8 cellular contexts compared by ENCODE assay signal in genomic region chr19:34772697-34773554, GRCh38. TPM values are rescaled to one million over a fixed set of nuclear protein-coding genes. Genes with fewer than 3 reads are reported as not detected.
A peak's percentile ranks its signal among the peaks of the same experiment; 100 is the strongest.
DNase-seq lines count a peak whose midpoint lies in the region; ATAC-seq and TF ChIP-seq lines count a peak whose summit lies in the region.

ZNF599 (minus strand) TSS chr19:34773215; CDS start chr19:34772841, 374 bp downstream.

- peak within 1 kb of the TSS; percentile 49 for H3K4me3 ChIP-seq in HEK293 (ENCODE audit: low read depth, low read length)

- H3K27me3 Mint-ChIP-seq in progenitor cell of endocrine pancreas = peaks cover 15% of the 10 kb centered on the region

- DNase-seq in GM04504 (ENCODE audit: low read depth) (peak; percentile 61), MV-4-11 (lab: John Stamatoyannopoulos, UW) (peak; percentile 51), SW480 (ENCODE audit: low spot score) (peak; percentile 93), amniotic epithelial cell (ENCODE audit: low read depth) (peak; percentile 88), left ventricle myocardium superior (peak; percentile 95), progenitor cell of endocrine pancreas (ENCODE audit: low spot score, unreplicated experiment) (peak; percentile 77), ureter (ENCODE audit: low spot score) (peak; percentile 92)

- TF ChIP-seq CTCF in HEK293 (tag by site-specific recombination; IDR thresholded peaks at IDR 0.05) (no peak), progenitor cell of endocrine pancreas (IDR thresholded peaks at IDR 0.05; ENCODE audit: unreplicated experiment) (no peak)

- H3K4me3 Mint-ChIP-seq in progenitor cell of endocrine pancreas (ENCODE audit: low read depth) = peak within 1 kb of the TSS; percentile 92

- POLR2A ChIA-PET in HEK293 (lab: Yijun Ruan, JAX) = interaction anchor here (0.7 to 2.4 kb wide), 2 partner anchors 39 to 95 kb away, joined by 3 to 16 read pairs; partner anchors contain the start of genes SCGB2B2, ZNF181 and ZNF302

- peaks cover 9% of the 10 kb centered on the region for H3K4me1 Mint-ChIP-seq in progenitor cell of endocrine pancreas (ENCODE audit: low read depth)

- intact Hi-C loops in left ventricle myocardium superior (cut with micrococcal nuclease) = no loop called here

- H3K36me3 Mint-ChIP-seq in progenitor cell of endocrine pancreas (ENCODE audit: insufficient read depth) = peaks cover 4% of the 10 kb centered on the region

- CTCF ChIA-PET in HEK293 (lab: Yijun Ruan, JAX) = interaction anchor here (0.5 to 2.1 kb wide), 2 partner anchors 134 to 718 kb away, joined by 4 to 7 read pairs; no protein-coding TSS in a partner anchor

- H3K36me3 ChIP-seq in HEK293 (ENCODE audit: control insufficient read depth in 2 of 2, insufficient read depth in 1 of 2, low read length in 2 of 2) = peaks cover 17 to 28% of the 10 kb centered on the region in 2 experiments

- peaks cover 5% of the 10 kb centered on the region; the same call in 1 of the 2 replicates for H3K4me1 ChIP-seq in HEK293 (ENCODE audit: control insufficient read depth, insufficient read depth, low read length)

- peak; percentile 100 for ATAC-seq in left ventricle myocardium superior

- peaks cover 12% of the 10 kb centered on the region for H3K9me3 ChIP-seq in HEK293 (ENCODE audit: control insufficient read depth, insufficient read depth, low read depth, low read length)

- H3K27ac Mint-ChIP-seq in progenitor cell of endocrine pancreas = peak within 1 kb of the TSS; percentile 91

- H3K9me3 Mint-ChIP-seq in progenitor cell of endocrine pancreas (ENCODE audit: low read depth) = peaks cover 3% of the 10 kb centered on the region

- peak within 1 kb of the TSS; percentile 42; the same call in 1 of the 2 replicates for H3K27ac ChIP-seq in HEK293 (ENCODE audit: extremely low read depth, low read depth, low read length)

TF ChIP-seq in HEK293, 187 proteins besides CTCF, POLR2A, EP300 and RAD21 (continues in another document):
- TF ChIP-seq ZNF555 (tag by site-specific recombination; conservative IDR thresholded peaks at IDR 0.05) = no peak
- TF ChIP-seq ZNF621 (tag by site-specific recombination; IDR thresholded peaks at IDR 0.05) = no peak
- TF ChIP-seq HOXC10 (CRISPR knock-in tag; IDR thresholded peaks at IDR 0.05) = no peak
- TF ChIP-seq KLF17 (tag by site-specific recombination; IDR thresholded peaks at IDR 0.05) = peak; percentile 22
- no peak for TF ChIP-seq KLF10 (tag by site-specific recombination; IDR thresholded peaks at IDR 0.05)
- no peak for TF ChIP-seq ZNF830 (tag by site-specific recombination; IDR thresholded peaks at IDR 0.05; ENCODE audit: low read depth)
- TF ChIP-seq SETDB1 (IDR thresholded peaks at IDR 0.05; ENCODE audit: insufficient read length, low read length) = peak; percentile 56
- TF ChIP-seq ZNF677 (tag by site-specific recombination; IDR thresholded peaks at IDR 0.05) = peak; percentile 32; the same call in 1 of the 2 replicates
- TF ChIP-seq ZNF324 (tag by site-specific recombination; IDR thresholded peaks at IDR 0.05) = no peak
- TF ChIP-seq ZBTB26 (tag by site-specific recombination; optimal IDR thresholded peaks at IDR 0.05) = peak; percentile 41
- TF ChIP-seq ZNF558 (tag by site-specific recombination; IDR thresholded peaks at IDR 0.05) = no peak
- peak; percentile 83 for TF ChIP-seq ZNF2 (tag by site-specific recombination; IDR thresholded peaks at IDR 0.05)
- TF ChIP-seq ZNF266 (tag by site-specific recombination; IDR thresholded peaks at IDR 0.05; ENCODE audit: low read depth) = no peak
- no peak for TF ChIP-seq ZNF549 (tag by site-specific recombination; IDR thresholded peaks at IDR 0.05)
- TF ChIP-seq ZNF18 (tag by site-specific recombination; IDR thresholded peaks at IDR 0.05) = no peak
- peak; percentile 9; the same call in 1 of the 2 replicates for TF ChIP-seq ZNF513 (tag by site-specific recombination; IDR thresholded peaks at IDR 0.05)
- no peak for TF ChIP-seq ZNF664 (tag by site-specific recombination; IDR thresholded peaks at IDR 0.05)
- peak; percentile 88; the same call in 1 of the 2 replicates for TF ChIP-seq ZNF777 (tag by site-specific recombination; IDR thresholded peaks at IDR 0.05; ENCODE audit: borderline replicate concordance)
- TF ChIP-seq ZSCAN30 (tag by site-specific recombination; IDR thresholded peaks at IDR 0.05) = 0 out of 2 replicates have a peak, but pooled peaks have one; percentile 33
- TF ChIP-seq ZNF629 (tag by site-specific recombination; IDR thresholded peaks at IDR 0.05) = peak; percentile 58; the same call in 1 of the 2 replicates
- TF ChIP-seq ZBTB11 (tag by site-specific recombination; conservative IDR thresholded peaks at IDR 0.05; ENCODE audit: low read depth) = peak; percentile 94
- TF ChIP-seq ZNF488 (tag by site-specific recombination; IDR thresholded peaks at IDR 0.05) = no peak

RNA-seq across cellular contexts. Expression of gene ZNF599, which starts in this region (rescaled TPM):
- 3.4 TPM for total RNA-seq in left ventricle myocardium superior
- total RNA-seq in progenitor cell of endocrine pancreas = 8.6 and 9.1 TPM in 2 replicates
- 7.3 TPM for total RNA-seq in ureter

Comparison
In these comparisons a context has a peak if more than half of its experiments do, and no peak if none do; other contexts are left out.
1. Peak in every context shown above with its lines: DNase-seq, ATAC-seq, H3K4me3 ChIP-seq and H3K27ac ChIP-seq.